ENCODE assay signal across 8 cellular contexts in the genomic region with DNA sequence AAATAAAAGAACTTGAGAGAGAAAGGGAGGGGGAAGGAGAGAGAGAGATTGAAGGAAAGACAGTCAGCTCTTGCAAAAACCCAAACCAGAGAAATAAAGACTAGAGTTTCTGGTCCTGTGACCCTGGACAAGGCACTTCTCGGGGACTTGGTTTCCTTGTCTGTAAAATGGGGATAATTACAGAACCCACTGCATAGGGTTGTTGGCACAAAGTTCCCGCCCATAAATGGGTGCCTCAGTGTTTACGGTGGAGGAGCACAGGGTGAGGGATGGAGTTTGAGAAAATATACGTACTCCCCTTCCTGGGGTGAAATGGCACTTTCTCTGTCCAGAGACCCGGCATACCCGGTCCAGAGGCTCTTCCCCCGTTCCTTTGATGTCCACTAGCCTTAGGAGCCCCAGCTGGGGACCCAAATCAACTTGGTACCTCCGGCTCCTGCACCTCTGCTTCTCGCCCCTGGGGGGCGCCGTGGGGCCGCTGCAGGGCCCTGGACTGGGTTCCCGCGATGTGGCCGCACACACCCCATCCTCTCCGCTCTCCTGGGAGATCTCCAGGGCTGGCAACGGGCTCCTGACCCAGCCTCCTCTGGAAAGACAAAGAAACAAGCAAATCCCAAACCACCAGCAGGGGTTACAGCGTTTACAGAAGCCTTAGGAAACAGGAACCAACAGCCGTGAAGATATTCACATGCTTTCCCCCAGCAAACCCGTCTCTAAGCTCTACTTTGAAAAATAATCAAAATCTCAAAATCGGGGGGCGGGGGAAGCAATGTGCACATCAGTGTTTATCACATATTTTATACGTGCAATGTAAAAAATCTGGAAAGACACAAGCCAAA. TPM values are rescaled to one million over a fixed set of nuclear protein-coding genes. Genes with fewer than 3 reads are reported as not detected.
A peak's percentile ranks its signal among the peaks of the same experiment; 100 is the strongest.
DNase-seq lines count a peak whose midpoint lies in the region; ATAC-seq and TF ChIP-seq lines count a peak whose summit lies in the region.

No MANE protein-coding gene starts in this region.

- no peak overlapping the region for H4K91ac ChIP-seq in H9 (ENCODE audit: insufficient read length, low read depth, low read length)

- no peak overlapping the region for H3K18ac ChIP-seq in H9 (ENCODE audit: insufficient read length, low read depth, low read length)

- H3K27me3 ChIP-seq in H9 (ENCODE audit: insufficient read depth, low read length) = no peaks in the 10 kb centered on the region

- no peak overlapping the region for H3K4me2 ChIP-seq in H9 (ENCODE audit: insufficient read depth, insufficient read length, low read length)

- no peak overlapping the region for H3K14ac ChIP-seq in H9 (ENCODE audit: insufficient read depth, low read length)

- peak overlapping the region in 1 of 3 experiments; percentile 18; a peak in 2 of 7 replicates for H3K27ac Mint-ChIP-seq in H9
- no peak overlapping the region for H3K27ac Mint-ChIP-seq in activated CD8-positive, alpha-beta T cell treated with anti-CD3 and anti-CD28 coated beads, Interleukin-2, amount 10 ng/mL, durations not matched to agents 7 days and 5 days
- H3K27ac Mint-ChIP-seq in memory B cell = no peak overlapping the region

- H3K27me3 Mint-ChIP-seq in H9 (ENCODE audit: low read depth) (peaks cover 2% of the 10 kb centered on the region), memory B cell (peaks cover 12% of the 10 kb centered on the region)
- H3K27me3 Mint-ChIP-seq in activated CD8-positive, alpha-beta T cell treated with anti-CD3 and anti-CD28 coated beads, Interleukin-2, amount 10 ng/mL, durations not matched to agents 7 days and 5 days (ENCODE audit: low read depth) = peaks cover 17% of the 10 kb centered on the region

- no peaks in the 10 kb centered on the region for H3K79me1 ChIP-seq in H9 (ENCODE audit: insufficient read depth, low read depth, low read length, poor library complexity, severe bottlenecking)

- H3K23ac ChIP-seq in H9 (ENCODE audit: insufficient read length, low read depth, low read length) = no peak overlapping the region

- H3K9me3 ChIP-seq in H9 (ENCODE audit: control insufficient read depth, low read depth, low read length) = no peaks in the 10 kb centered on the region

- H3K9me3 Mint-ChIP-seq in H9 (no peaks in the 10 kb centered on the region), memory B cell (no peaks in the 10 kb centered on the region)
- no peaks in the 10 kb centered on the region for H3K9me3 Mint-ChIP-seq in activated CD8-positive, alpha-beta T cell treated with anti-CD3 and anti-CD28 coated beads, Interleukin-2, amount 10 ng/mL, durations not matched to agents 7 days and 5 days (ENCODE audit: insufficient read depth)

- H3K4me3 ChIP-seq in AG10803 (ENCODE audit: low read length) = no peak overlapping the region; the same call in 1 of the 2 replicates

- TF ChIP-seq CTCF in AG10803 (conservative IDR thresholded peaks at IDR 0.05; ENCODE audit: low read length) (peak; percentile 84), H9 (conservative IDR thresholded peaks at IDR 0.05) (peak; percentile 98)

- ATAC-seq in activated CD8-positive, alpha-beta T cell treated with anti-CD3 and anti-CD28 coated beads, Interleukin-2, amount 10 ng/mL, durations not matched to agents 7 days and 5 days = peak; percentile 94
- peak; percentile 81 for ATAC-seq in memory B cell (ENCODE audit: low read depth)
- ATAC-seq in HG03139 (IDR thresholded peaks at IDR 0.05; ENCODE audit: unreplicated experiment) = no peak

- H3K9ac ChIP-seq in H9 (ENCODE audit: extremely low read depth, insufficient read length, low read length) = no peak overlapping the region

- H3K4me1 Mint-ChIP-seq in H9 (peaks cover 5 to 20% of the 10 kb centered on the region in 2 experiments), memory B cell (no peaks in the 10 kb centered on the region)
- H3K4me1 Mint-ChIP-seq in activated CD8-positive, alpha-beta T cell treated with anti-CD3 and anti-CD28 coated beads, Interleukin-2, amount 10 ng/mL, durations not matched to agents 7 days and 5 days (ENCODE audit: low read depth) = peaks cover 3% of the 10 kb centered on the region

- H2BK12ac ChIP-seq in H9 (ENCODE audit: insufficient read length, low read depth, low read length) = no peak overlapping the region

- CTCF ChIA-PET in activated CD8-positive, alpha-beta T cell treated with anti-CD3 and anti-CD28 coated beads, Interleukin-2, amount 10 ng/mL, durations not matched to agents 7 days and 5 days (lab: Charles Lee) = interaction anchor here (0.6 to 5.3 kb wide), 33 partner anchors 8 to 595 kb away, joined by 3 to 90 read pairs (median 4); a partner anchor contains a TSS

- H4K8ac ChIP-seq in H9 (replicated peaks; ENCODE audit: insufficient read length, low read depth, low read length) = no peak overlapping the region

- H4K5ac ChIP-seq in H9 (ENCODE audit: insufficient read length, low read depth, low read length) = no peak overlapping the region

- H3K56ac ChIP-seq in H9 (ENCODE audit: insufficient read length, low read depth, low read length) = no peak overlapping the region

- no peak overlapping the region for H2BK5ac ChIP-seq in H9 (ENCODE audit: insufficient read length, low read length)

- H3K36me3 Mint-ChIP-seq in H9 (ENCODE audit: insufficient read depth in 1 of 3, low read depth in 3 of 3) (no peaks in the 10 kb centered on the region), memory B cell (no peaks in the 10 kb centered on the region)
- no peaks in the 10 kb centered on the region for H3K36me3 Mint-ChIP-seq in activated CD8-positive, alpha-beta T cell treated with anti-CD3 and anti-CD28 coated beads, Interleukin-2, amount 10 ng/mL, durations not matched to agents 7 days and 5 days (ENCODE audit: low read depth)

- POLR2A ChIA-PET in activated CD8-positive, alpha-beta T cell treated with anti-CD3 and anti-CD28 coated beads, Interleukin-2, amount 10 ng/mL, durations not matched to agents 7 days and 5 days (lab: Charles Lee) = interaction anchor here (0.6 to 0.7 kb wide), 4 partner anchors 11 to 57 kb away, joined by 3 read pairs; no protein-coding TSS in a partner anchor

- H3K27ac ChIP-seq in H9 (ENCODE audit: insufficient read length, low read depth, low read length) = no peak overlapping the region

- no peaks in the 10 kb centered on the region for H3K4me1 ChIP-seq in H9 (ENCODE audit: insufficient read depth, low read length)

- H3K4ac ChIP-seq in H9 (ENCODE audit: low read depth, low read length) = no peak overlapping the region

- no peak overlapping the region for H3T11ph ChIP-seq in H9 (ENCODE audit: low read length)

- H2BK15ac ChIP-seq in H9 (ENCODE audit: low read depth, low read length) = no peak overlapping the region

- H3K79me2 ChIP-seq in H9 (ENCODE audit: insufficient read depth, low read length) = no peaks in the 10 kb centered on the region

- no peak overlapping the region for H2AK5ac ChIP-seq in H9 (ENCODE audit: insufficient read length, low read length)

- no CpG with 5 or more reads among the region's 23 CpGs for WGBS in H9 (ENCODE audit: extremely low coverage, insufficient read length, low lambda C conversion rate)

- no peak overlapping the region for H2BK20ac ChIP-seq in H9 (ENCODE audit: low read depth, low read length, poor library complexity, severe bottlenecking)

- H4K20me1 ChIP-seq in H9 (ENCODE audit: control insufficient read depth, insufficient read depth, insufficient read length) = no peaks in the 10 kb centered on the region

- no peaks in the 10 kb centered on the region for H3K23me2 ChIP-seq in H9 (ENCODE audit: insufficient read length, low read depth, low read length, poor library complexity, severe bottlenecking)

- H2AFZ ChIP-seq in H9 (ENCODE audit: low read length) = peak overlapping the region; percentile 67

- DNase-seq in AG10803 (ENCODE audit: low read depth) (peak; percentile 90), H9 (peak; percentile 94), NCI-H774 (lab: John Stamatoyannopoulos, UW) (peak; percentile 66), memory B cell (ENCODE audit: low spot score in 2 of 2) (peak; percentile 51 to 59)
- peak; percentile 69 for DNase-seq in activated CD8-positive, alpha-beta T cell treated with anti-CD3 and anti-CD28 coated beads, Interleukin-2, amount 10 ng/mL, durations not matched to agents 7 days and 5 days
- peak; percentile 32 for DNase-seq in effector CD8-positive, alpha-beta T cell (lab: John Stamatoyannopoulos, UW)
- DNase-seq in stimulated activated CD8-positive, alpha-beta memory T cell treated with anti-CD3 and anti-CD28 coated beads, Interleukin-4, amount 100 ng/mL, for 1 hour (ENCODE audit: low read depth in 2 of 2, low spot score in 1 of 2) = peak; percentile 18 to 25

- H2BK120ac ChIP-seq in H9 (ENCODE audit: low read depth, low read length, poor library complexity, severe bottlenecking) = no peak overlapping the region

- H3K4me3 Mint-ChIP-seq in H9 (peak overlapping the region in 1 of 2 experiments; percentile 46; a peak in 2 of 5 replicates), memory B cell (no peak overlapping the region)
- no peak overlapping the region for H3K4me3 Mint-ChIP-seq in activated CD8-positive, alpha-beta T cell treated with anti-CD3 and anti-CD28 coated beads, Interleukin-2, amount 10 ng/mL, durations not matched to agents 7 days and 5 days

RNA-seq across cellular contexts. Expression of a gene that starts 26.3 kb away (rescaled TPM):
- 1.6 and 2.4 TPM in 2 replicates for total RNA-seq in H9 (2021)
- total RNA-seq in activated CD8-positive, alpha-beta T cell treated with anti-CD3 and anti-CD28 coated beads, Interleukin-2, amount 10 ng/mL, durations not matched to agents 7 days and 5 days = not detected

Comparison
In these comparisons a context has a peak if more than half of its experiments do, and no peak if none do; other contexts are left out.
1. DNase-seq: peak in every context shown above with its lines; median percentile 94 in H9; 90 in AG10803; 69 in activated CD8-positive, alpha-beta T cell treated with anti-CD3 and anti-CD28 coated beads, Interleukin-2, amount 10 ng/mL, durations not matched to agents 7 days and 5 days; 66 in NCI-H774; 55 in memory B cell; 32 in effector CD8-positive, alpha-beta T cell; 22 in stimulated activated CD8-positive, alpha-beta memory T cell treated with anti-CD3 and anti-CD28 coated beads, Interleukin-4, amount 100 ng/mL, for 1 hour.